19 cellular contexts compared by ENCODE assay signal in genomic region chr6:14383393-14384174, GRCh38.
DNase-seq lines count a peak whose midpoint lies in the region; ATAC-seq, FAIRE-seq and TF ChIP-seq lines count a peak whose summit lies in the region.
"Had no signal": no experiment of that assay in that cellular context is flagged by ENCODE, and none has a peak within 500 bp of the region (broad histone marks: within the 10 kb centered on the region; RNA-seq: fewer than 3 reads in every experiment).

No MANE protein-coding gene starts in this region.

- H3K4me3 Mint-ChIP-seq in progenitor cell of endocrine pancreas (ENCODE audit: low read depth): no peak overlapping the region
- H3K4me3 Mint-ChIP-seq: CD4-positive, alpha-beta memory T cell had no signal

- peak overlapping the region; percentile 94; the same call in 1 of the 2 replicates for H2AK5ac ChIP-seq in H1 (ENCODE audit: low read depth, low read length)

- H3K27ac Mint-ChIP-seq in progenitor cell of endocrine pancreas: peak overlapping the region; percentile 95
- H3K27ac Mint-ChIP-seq: activated T-helper 2 cell treated with anti-CD3 and anti-CD28 coated beads, Interferon-gamma antibody, Interleukin-2, Interleukin-4, amounts not matched to agents 10 μg/mL and 5 μg/mL and 100 μg/mL, durations not matched to agents 14 hours and 24 hours and 36 hours; CD4-positive, alpha-beta memory T cell had no signal

- peak overlapping the region; percentile 99 for H2BK20ac ChIP-seq in H1 (ENCODE audit: low read length)

- ATAC-seq in GM21529 (IDR thresholded peaks at IDR 0.05; ENCODE audit: unreplicated experiment): no peak
- ATAC-seq: gastrocnemius medialis had no signal

- WGBS in H1 (ENCODE audit: extremely low coverage in 1 of 2, insufficient coverage in 1 of 2, insufficient read length in 1 of 2, insufficient replicate concordance in 2 of 2, low coverage in 1 of 2, low lambda C conversion rate in 2 of 2, missing lambda C conversion rate in 1 of 2), 2 experiments: 83% methylated on average over 5 of the region's 5 CpGs; no CpG with 5 or more reads in 1 of the 2 experiments

- TF ChIP-seq CTCF in NB4 (IDR thresholded peaks at IDR 0.05; ENCODE audit: low read depth, low read length) (no peak), H1 (IDR thresholded peaks at IDR 0.05; ENCODE audit: control extremely low read depth in 1 of 3, insufficient read depth in 1 of 3, low read depth in 1 of 3, low read length in 3 of 3) (no peak), progenitor cell of endocrine pancreas (IDR thresholded peaks at IDR 0.05; ENCODE audit: unreplicated experiment) (no peak)

- no peaks in the 10 kb centered on the region for H3K79me1 ChIP-seq in H1 (ENCODE audit: low read depth, low read length)

- H3K27me3 ChIP-seq in H1 (replicated peaks in 1 of 4; ENCODE audit: control insufficient read depth in 3 of 4, extremely low read depth in 1 of 4, insufficient read depth in 3 of 4, low read length in 3 of 4): no peaks in the 10 kb centered on the region

- H3K9me3 Mint-ChIP-seq in progenitor cell of endocrine pancreas (ENCODE audit: low read depth): peaks cover 3% of the 10 kb centered on the region
- H3K9me3 Mint-ChIP-seq: activated T-helper 2 cell treated with anti-CD3 and anti-CD28 coated beads, Interferon-gamma antibody, Interleukin-2, Interleukin-4, amounts not matched to agents 10 μg/mL and 5 μg/mL and 100 μg/mL, durations not matched to agents 14 hours and 24 hours and 36 hours; CD4-positive, alpha-beta memory T cell had no signal

- no peak overlapping the region for H3K23ac ChIP-seq in H1 (ENCODE audit: insufficient read length)

- H3K18ac ChIP-seq in H1 (ENCODE audit: extremely low read depth, low read length): peak overlapping the region; percentile 91

- FAIRE-seq in H1 (lab: Jason Lieb, UNC): no peak

- DNase-seq in NCI-H2227 treated with DMSO at 0.1 percent for 48 hours (lab: John Stamatoyannopoulos, UW) (peak; percentile 14), NCI-H2227 (lab: John Stamatoyannopoulos, UW; ENCODE audit: unreplicated experiment) (no peak), NB4 (ENCODE audit: low read depth) (peak; percentile 57), H1 (ENCODE audit: low read depth in 1 of 2, low spot score in 2 of 2) (no peak), progenitor cell of endocrine pancreas (ENCODE audit: low spot score, unreplicated experiment) (no peak), HUDEP-2 (lab: John Stamatoyannopoulos, UW; ENCODE audit: unreplicated experiment in 76 of 76) (no peak), DMS 273 (lab: John Stamatoyannopoulos, UW; ENCODE audit: unreplicated experiment) (no peak)
- DNase-seq: activated CD8-positive, alpha-beta memory T cell treated with anti-CD3 and anti-CD28 coated beads for 24 hours; amygdala; CD4-positive, alpha-beta memory T cell; gastrocnemius medialis; HCEC 1CT; IMR-90; SK-N-SH; stimulated activated CD4-positive, alpha-beta T cell treated with anti-CD3 and anti-CD28 coated beads, Interleukin-4, amount 100 ng/mL, for 4 hours; trophoblast cell had no signal

- 0 out of 2 replicates have a peak overlapping the region, but pooled peaks have one; percentile 37 for H2BK15ac ChIP-seq in H1 (ENCODE audit: low read length)

- peaks cover 74% of the 10 kb centered on the region for H3K4me1 Mint-ChIP-seq in progenitor cell of endocrine pancreas (ENCODE audit: low read depth)

- no peaks in the 10 kb centered on the region; the same call in none of the 2 replicates for H3K23me2 ChIP-seq in H1 (ENCODE audit: low read depth, low read length)

- H3K4me2 ChIP-seq in H1 (ENCODE audit: insufficient read depth in 1 of 2, low read depth in 2 of 2, low read length in 2 of 2): peak overlapping the region in 1 of 2 experiments; percentile 76; a peak in 2 of 4 replicates
- H3K4me2 ChIP-seq: SK-N-SH had no signal

- H3K56ac ChIP-seq in H1 (replicated peaks; ENCODE audit: insufficient read length, low read depth, low read length): no peak overlapping the region

- H3K27me3 Mint-ChIP-seq in progenitor cell of endocrine pancreas: no peaks in the 10 kb centered on the region

- H4K20me1 ChIP-seq in H1 (replicated peaks in 1 of 2; ENCODE audit: control insufficient read depth in 1 of 2, insufficient read depth in 2 of 2, low read length in 2 of 2): no peaks in the 10 kb centered on the region

- POLR2A ChIA-PET in H1 (lab: Charles Lee; ENCODE audit: partially characterized antibody): interaction anchor here (1.4 to 1.7 kb wide), 2 partner anchors 13 to 68 kb away, joined by 3 read pairs; no protein-coding TSS in a partner anchor

- H3K79me2 ChIP-seq in H1 (ENCODE audit: control insufficient read depth in 1 of 2, insufficient read depth in 2 of 2, low read length in 2 of 2): no peaks in the 10 kb centered on the region

- H4K8ac ChIP-seq in H1 (ENCODE audit: extremely low read depth, insufficient read depth, low read length): no peak overlapping the region

- TF ChIP-seq POLR2A in NB4 (IDR thresholded peaks at IDR 0.05; ENCODE audit: extremely low read depth, insufficient read length): no peak
- TF ChIP-seq POLR2A in H1 (IDR thresholded peaks at IDR 0.05; ENCODE audit: control extremely low read depth in 1 of 2, low read depth in 2 of 2, low read length in 2 of 2): no peak

- peaks cover 0 to 2% (median 0%) of the 10 kb centered on the region in 4 experiments; a peak in 1 of 8 replicates for H3K36me3 ChIP-seq in H1 (ENCODE audit: control insufficient read depth in 2 of 4, insufficient read depth in 4 of 4, low read length in 3 of 4)
- H3K36me3 ChIP-seq: gastrocnemius medialis had no signal

- H4K91ac ChIP-seq in H1 (replicated peaks; ENCODE audit: insufficient read length, low read length): peak overlapping the region; percentile 88

- TF ChIP-seq RAD21 in H1 (IDR thresholded peaks at IDR 0.05 in 1 of 2, conservative IDR thresholded peaks at IDR 0.05 in 1 of 2; ENCODE audit: low read depth in 2 of 2, low read length in 2 of 2): no peak

- H2BK5ac ChIP-seq in H1 (ENCODE audit: low read depth, low read length): peak overlapping the region; percentile 98; the same call in 1 of the 2 replicates

- H4K5ac ChIP-seq in H1 (ENCODE audit: insufficient read length, low read depth, low read length): peak overlapping the region; percentile 27

- no peak overlapping the region for H3K27ac ChIP-seq in H1 (ENCODE audit: low read depth, low read length)
- H3K27ac ChIP-seq: 22Rv1, gastrocnemius medialis had no signal

- H3K14ac ChIP-seq in H1 (ENCODE audit: insufficient read length): no peak overlapping the region

- CTCF ChIA-PET in H1 (lab: Charles Lee; ENCODE audit: partially characterized antibody): interaction anchor here (1.3 to 1.5 kb wide), 2 partner anchors 10 to 172 kb away, joined by 3 to 4 read pairs; no protein-coding TSS in a partner anchor

- TF ChIP-seq EP300 in H1 (IDR thresholded peaks at IDR 0.05; ENCODE audit: borderline replicate concordance in 1 of 2, low read depth in 2 of 2, low read length in 2 of 2): no peak

- H3K9me3 ChIP-seq in H1 (ENCODE audit: insufficient read depth in 2 of 2, low read depth in 1 of 2, low read length in 1 of 2): no peaks in the 10 kb centered on the region; a peak in 1 of 4 replicates
- H3K9me3 ChIP-seq: gastrocnemius medialis, SK-N-SH had no signal

- H3K4ac ChIP-seq in H1 (replicated peaks; ENCODE audit: insufficient read length, low read depth, low read length): peak overlapping the region; percentile 95

- H2AFZ ChIP-seq in H1 (ENCODE audit: low read length): no peak overlapping the region

- H3K4me3 ChIP-seq in NB4 (ENCODE audit: low read depth, low read length) (no peak overlapping the region), H1 (ENCODE audit: extremely low read depth in 1 of 4, insufficient read depth in 2 of 4, low read depth in 3 of 4, low read length in 4 of 4) (no peak overlapping the region)
- H3K4me3 ChIP-seq: gastrocnemius medialis had no signal

- no peak overlapping the region for H3K9ac ChIP-seq in H1 (replicated peaks in 1 of 4; ENCODE audit: extremely low read depth in 1 of 4, low read depth in 3 of 4, low read length in 3 of 4)
- H3K9ac ChIP-seq: SK-N-SH had no signal

- peak overlapping the region; percentile 1 for H2BK120ac ChIP-seq in H1 (replicated peaks; ENCODE audit: low read depth, low read length)

- H2BK12ac ChIP-seq in H1 (ENCODE audit: low read depth, low read length): peak overlapping the region; percentile 95; the same call in 1 of the 2 replicates

- peaks cover 13 to 41% (median 34%) of the 10 kb centered on the region in 4 experiments; a peak in 6 of 7 replicates for H3K4me1 ChIP-seq in H1 (replicated peaks in 1 of 4; ENCODE audit: control insufficient read depth in 3 of 4, insufficient read depth in 4 of 4, low read length in 3 of 4)
- H3K4me1 ChIP-seq: gastrocnemius medialis had no signal

- H3K36me3 Mint-ChIP-seq in progenitor cell of endocrine pancreas (ENCODE audit: insufficient read depth): peaks cover 2% of the 10 kb centered on the region
- H3K36me3 Mint-ChIP-seq: CD4-positive, alpha-beta memory T cell had no signal

TF ChIP-seq in H1, 55 proteins besides CTCF, POLR2A, EP300 and RAD21:
- TF ChIP-seq KDM5A (IDR thresholded peaks at IDR 0.05; ENCODE audit: low read length): no peak
- TF ChIP-seq, protein P1, sequence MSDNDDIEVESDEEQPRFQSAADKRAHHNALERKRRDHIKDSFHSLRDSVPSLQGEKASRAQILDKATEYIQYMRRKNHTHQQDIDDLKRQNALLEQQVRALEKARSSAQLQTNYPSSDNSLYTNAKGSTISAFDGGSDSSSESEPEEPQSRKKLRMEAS (IDR thresholded peaks at IDR 0.05): no peak
TF ChIP-seq in H1: peak in this region for 0.

Comparison
In these comparisons a context has a peak if more than half of its experiments do, and no peak if none do; other contexts are left out.
1. DNase-seq: peak in NCI-H2227 treated with DMSO at 0.1 percent for 48 hours (single experiment) and NB4 (single experiment); none in NCI-H2227 (single experiment), H1 (0 of 2), progenitor cell of endocrine pancreas (single experiment), HUDEP-2 (0 of 76) and DMS 273 (single experiment).